11 cellular contexts compared by ENCODE assay signal in genomic region chr9:114830546-114830945, GRCh38. TPM values are rescaled to one million over a fixed set of nuclear protein-coding genes. Genes with fewer than 3 reads are reported as not detected.
"Had no signal": no experiment of that assay in that cellular context is flagged by ENCODE, and none has a peak within 500 bp of the region (broad histone marks: within the 10 kb centered on the region; RNA-seq: fewer than 3 reads in every experiment).

No MANE protein-coding gene starts in this region.

- DNase-seq: activated CD4-positive, alpha-beta T cell treated with anti-CD3 and anti-CD28 coated beads for 1 hour; activated CD4-positive, alpha-beta T cell treated with anti-CD3 and anti-CD28 coated beads, Interleukin-2, amount 50 U/mL, for 4 hours; activated naive CD4-positive, alpha-beta T cell treated with anti-CD3 and anti-CD28 coated beads for 36 hours; erythroblast; mucosa of descending colon; naive thymus-derived CD4-positive, alpha-beta T cell; ovary; spleen; stimulated activated naive CD8-positive, alpha-beta T cell treated with anti-CD3 and anti-CD28 coated beads, Interleukin-15, amount 100 ng/mL, for 72 hours; upper lobe of left lung had no signal

RNA-seq across cellular contexts. Expression of gene TNFSF15, which starts 24.7 kb away (rescaled TPM):
- polyA plus RNA-seq: cardiac muscle cell; naive thymus-derived CD4-positive, alpha-beta T cell had no signal
